8 cellular contexts compared by ENCODE assay signal in the genomic region with DNA sequence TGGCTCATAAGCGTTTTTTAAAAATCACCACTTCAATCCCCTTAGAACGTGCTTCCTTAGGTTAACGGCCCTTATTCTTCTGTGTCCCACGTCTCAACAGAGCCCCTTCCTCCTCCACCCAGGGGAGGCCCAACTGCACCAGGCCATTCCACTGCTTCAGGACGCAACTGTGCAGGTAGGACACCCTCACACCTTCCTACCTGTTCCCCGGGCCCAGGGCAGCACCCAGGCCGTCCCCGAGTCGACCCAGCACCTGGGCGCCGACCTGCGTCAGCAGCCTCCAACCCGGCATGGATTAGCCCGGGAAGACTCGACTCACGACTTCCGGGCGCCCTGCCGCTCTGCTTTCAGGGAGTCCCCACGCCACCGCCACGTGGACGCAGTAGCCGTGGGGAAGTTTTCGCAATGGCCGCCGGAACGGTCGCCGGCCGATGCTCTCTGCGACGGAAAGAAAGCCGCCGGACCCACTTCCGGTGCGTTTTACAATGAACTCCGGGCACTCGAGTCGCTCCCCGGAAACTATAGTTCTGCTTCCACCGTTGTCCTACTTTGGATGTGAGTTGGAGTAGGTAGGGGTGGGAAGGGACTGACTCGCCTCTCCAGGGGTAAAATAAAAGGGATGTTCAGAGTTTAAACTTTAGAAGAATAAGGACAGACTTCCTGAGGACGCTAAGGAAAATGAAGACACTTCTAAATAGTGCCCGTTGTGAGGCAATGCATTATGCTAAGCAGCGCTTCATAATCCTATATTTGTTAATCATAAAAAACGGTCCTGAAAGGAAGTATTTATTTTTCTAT. TPM values are rescaled to one million over a fixed set of nuclear protein-coding genes. Genes with fewer than 3 reads are reported as not detected.
DNase-seq lines count a peak whose midpoint lies in the region; ATAC-seq and TF ChIP-seq lines count a peak whose summit lies in the region.

MRPL3 (minus strand) TSS at position 442 of the 798 bp plus-strand sequence; CDS start at position 292, 150 bp downstream.

- intact Hi-C loops in esophagus muscularis mucosa (cut with DNase I), result loop anchor here (5.0 kb wide), 1 partner anchor 120 kb away; the partner anchor contains the start of gene NUDT16

- WGBS in esophagus muscularis mucosa, result 4% methylated on average over 25 of the region's 47 CpGs

- H3K9ac ChIP-seq in muscle layer of colon (ENCODE audit: low read length), result peak within 1 kb of the TSS; percentile 72

- TF ChIP-seq POLR2A in Peyer's patch (IDR thresholded peaks at IDR 0.05), result peak; percentile 39 to 41
- peak; percentile 5 for TF ChIP-seq POLR2A in esophagus muscularis mucosa (IDR thresholded peaks at IDR 0.05; ENCODE audit: low read depth)

- H3K4me1 ChIP-seq in Peyer's patch, result peaks cover 0 to 16% (median 0%) of the 10 kb centered on the region in 4 donors
- peaks cover 7 to 31% (median 28%) of the 10 kb centered on the region in 4 donors for H3K4me1 ChIP-seq in esophagus muscularis mucosa
- peaks cover 23% of the 10 kb centered on the region for H3K4me1 ChIP-seq in muscle layer of colon (ENCODE audit: insufficient read depth, low read length)

- TF ChIP-seq EP300 in esophagus muscularis mucosa (IDR thresholded peaks at IDR 0.05), result no peak

- H3K36me3 ChIP-seq in Peyer's patch (peaks cover 0 to 25% (median 0%) of the 10 kb centered on the region in 3 donors), esophagus muscularis mucosa (peaks cover 16 to 32% (median 23%) of the 10 kb centered on the region in 4 donors), muscle layer of colon (ENCODE audit: insufficient read depth, low read length) (peaks cover 4% of the 10 kb centered on the region)

- peak within 1 kb of the TSS; percentile 77 to 92 (median 89) for H3K4me3 ChIP-seq in Peyer's patch
- H3K4me3 ChIP-seq in esophagus muscularis mucosa, result peak within 1 kb of the TSS; percentile 81 to 93 (median 90)
- H3K4me3 ChIP-seq in muscle layer of colon (ENCODE audit: low read depth in 1 of 2, low read length in 2 of 2), result peak within 1 kb of the TSS; percentile 92 to 95

- H3K27ac ChIP-seq in Peyer's patch (peak within 1 kb of the TSS; percentile 65 to 90 (median 80)), esophagus muscularis mucosa (replicated peaks in 1 of 4) (peak within 1 kb of the TSS; percentile 70 to 85 (median 78)), muscle layer of colon (ENCODE audit: low read depth, low read length) (peak within 1 kb of the TSS; percentile 84)

- H3K9me3 ChIP-seq in Peyer's patch, result no peaks in the 10 kb centered on the region
- H3K9me3 ChIP-seq in esophagus muscularis mucosa, result peaks cover 0 to 3% (median 0%) of the 10 kb centered on the region in 4 donors
- no peaks in the 10 kb centered on the region for H3K9me3 ChIP-seq in muscle layer of colon (ENCODE audit: low read length)

- DNase-seq in DMS79 (lab: John Stamatoyannopoulos, UW) (peak; percentile 88), KG1 (lab: John Stamatoyannopoulos, UW) (peak; percentile 84), Peyer's patch (peak; percentile 80 to 94 (median 91)), esophagus muscularis mucosa (ENCODE audit: extremely low spot score) (peak; percentile 94)
- peak; percentile 88 to 90 for DNase-seq in activated T-cell treated with anti-CD3 and anti-CD28 coated beads, Interleukin-2, amount 50 U/mL, for 48 hours
- peak; percentile 64 to 69 for DNase-seq in stimulated activated CD8-positive, alpha-beta memory T cell treated with anti-CD3 and anti-CD28 coated beads, Interleukin-7, amount 100 ng/mL, for 1 hour (ENCODE audit: low read depth in 2 of 2)

- peak; percentile 93 for ATAC-seq in GM21737 (IDR thresholded peaks at IDR 0.05; ENCODE audit: unreplicated experiment)

- no peak for TF ChIP-seq CTCF in Peyer's patch (IDR thresholded peaks at IDR 0.05)
- no peak for TF ChIP-seq CTCF in esophagus muscularis mucosa (IDR thresholded peaks at IDR 0.05)

- H3K27me3 ChIP-seq in Peyer's patch, result no peaks in the 10 kb centered on the region
- no peaks in the 10 kb centered on the region for H3K27me3 ChIP-seq in esophagus muscularis mucosa
- no peaks in the 10 kb centered on the region for H3K27me3 ChIP-seq in muscle layer of colon (ENCODE audit: control insufficient read depth in 1 of 2, insufficient read depth in 2 of 2, low read length in 2 of 2)

RNA-seq across cellular contexts. Expression of gene MRPL3, which starts in this region (rescaled TPM):
- total RNA-seq in Peyer's patch, result 10 to 100 TPM; 55.9 to 69.5 (median 64.8) TPM
- 10 to 100 TPM; 50.7 to 73.4 (median 57.4) TPM for total RNA-seq in esophagus muscularis mucosa

Comparison
In these comparisons a context has a peak if more than half of its experiments do, and no peak if none do; other contexts are left out.
1. Peak in every context shown above with its lines: DNase-seq, ATAC-seq, H3K4me3 ChIP-seq and H3K27ac ChIP-seq.